Comparison of ENCODE assay signal across 8 cellular contexts in genomic region chr2:38750011-38750792, GRCh38. TPM values are rescaled to one million over a fixed set of nuclear protein-coding genes. Genes with fewer than 3 reads are reported as not detected.
DNase-seq lines count a peak whose midpoint lies in the region; ATAC-seq and TF ChIP-seq lines count a peak whose summit lies in the region.

No MANE protein-coding gene starts in this region.

- no peaks in the 10 kb centered on the region for H3K27me3 ChIP-seq in body of pancreas

- peaks cover 48% of the 10 kb centered on the region for H3K4me1 ChIP-seq in body of pancreas

- H3K9me3 Mint-ChIP-seq in immature natural killer cell, result peaks cover 0 to 4% (median 0%) of the 10 kb centered on the region in 6 donors

- H3K27ac Mint-ChIP-seq in immature natural killer cell, result peak overlapping the region; percentile 98 to 100 (median 98)

- H3K4me3 ChIP-seq in body of pancreas, result peak overlapping the region; percentile 68 to 94

- H3K4me3 Mint-ChIP-seq in immature natural killer cell, result peak overlapping the region; percentile 98 to 100 (median 99)

- ATAC-seq in GM18867 (IDR thresholded peaks at IDR 0.05; ENCODE audit: unreplicated experiment), result peak; percentile 41
- ATAC-seq in HG03135 (IDR thresholded peaks at IDR 0.05; ENCODE audit: unreplicated experiment), result peak; percentile 36
- peak; percentile 62 for ATAC-seq in body of pancreas

- H3K27ac ChIP-seq in body of pancreas, result peak overlapping the region; percentile 92 to 99 (median 96)

- intact Hi-C loops in body of pancreas (cut with DNase I), result no loop called here

- TF ChIP-seq POLR2A in body of pancreas (IDR thresholded peaks at IDR 0.05), result peak in 1 of 3 donors; percentile 49

- H3K27me3 Mint-ChIP-seq in immature natural killer cell (ENCODE audit: low read depth in 3 of 3), result peaks cover 23 to 37% (median 34%) of the 10 kb centered on the region in 3 donors

- H3K36me3 ChIP-seq in body of pancreas (replicated peaks in 1 of 2; ENCODE audit: insufficient read depth in 1 of 2, low read depth in 2 of 2), result peaks cover 0 to 16% of the 10 kb centered on the region in 2 donors

- TF ChIP-seq CTCF in body of pancreas (IDR thresholded peaks at IDR 0.05), result no peak

- DNase-seq in AG08395 (ENCODE audit: low spot score), result peak; percentile 72
- peak in 4 of 5 donors; percentile 22 to 58 (median 47) for DNase-seq in T-helper 1 cell
- peak; percentile 53 to 73 (median 58) for DNase-seq in body of pancreas
- DNase-seq in immature natural killer cell, result no peak
- peak in 2 of 3 donors; percentile 15 to 42 for DNase-seq in stimulated activated CD4-positive, alpha-beta T cell treated with anti-CD3 and anti-CD28 coated beads, Interleukin-12 subunit alpha, Interleukin-12 subunit beta, amount 100 ng/mL, for 48 hours (ENCODE audit: low read depth in 2 of 3, low spot score in 1 of 3)
- no peak for DNase-seq in superior temporal gyrus (ENCODE audit: extremely low spot score)

- H3K9me3 ChIP-seq in body of pancreas, result no peaks in the 10 kb centered on the region

- peaks cover 17 to 50% (median 47%) of the 10 kb centered on the region in 3 donors for H3K36me3 Mint-ChIP-seq in immature natural killer cell

- H3K4me1 Mint-ChIP-seq in immature natural killer cell, result peaks cover 61 to 82% of the 10 kb centered on the region in 2 donors

- WGBS in body of pancreas, 2 donors, result 0 to 1% methylated on average over 33 to 51 of the region's 51 CpGs

RNA-seq across cellular contexts. Expression of gene SRSF7, which starts 1.0 kb away (rescaled TPM):
- total RNA-seq in body of pancreas, result 10 to 100 TPM; 55.8 to 68.2 TPM
- polyA plus RNA-seq in immature natural killer cell, result 100 to 1,000 TPM; 171 to 209 (median 203) TPM

RNA-seq across cellular contexts. Expression of gene GEMIN6, which starts 27.8 kb away (rescaled TPM):
- 1 to 10 TPM in 1 of 2 donors, under 1 TPM in 1; 0.33 to 1.8 TPM for total RNA-seq in body of pancreas
- polyA plus RNA-seq in immature natural killer cell, result 10 to 100 TPM in 1 of 3 donors, 1 to 10 TPM in 2; 5.8 to 13.6 (median 7.9) TPM

Comparison
In these comparisons a context has a peak if more than half of its experiments do, and no peak if none do; other contexts are left out.
1. DNase-seq: peak in AG08395 (single experiment), T-helper 1 cell (4 of 5), body of pancreas (4 of 4) and stimulated activated CD4-positive, alpha-beta T cell treated with anti-CD3 and anti-CD28 coated beads, Interleukin-12 subunit alpha, Interleukin-12 subunit beta, amount 100 ng/mL, for 48 hours (2 of 3); none in immature natural killer cell (0 of 3) and superior temporal gyrus (single experiment).
2. Peak in every context shown above with its lines, with median percentiles within 50 percentile points of each other: ATAC-seq.